Comparison of ENCODE assay signal across 2 cellular contexts in genomic region chr6:139028242-139028657, GRCh38.
TF ChIP-seq lines count a peak whose summit lies in the region.

No MANE protein-coding gene starts in this region.

TF ChIP-seq in A549, 52 proteins besides CTCF, POLR2A, EP300 and RAD21:
- no peak for TF ChIP-seq SMC3 (IDR thresholded peaks at IDR 0.05)
- TF ChIP-seq EHF (CRISPR knock-in tag; IDR thresholded peaks at IDR 0.05) = no peak
- TF ChIP-seq KDM1A (IDR thresholded peaks at IDR 0.05; ENCODE audit: low read depth) = no peak
- TF ChIP-seq RFX5 (IDR thresholded peaks at IDR 0.05) = no peak
- no peak for TF ChIP-seq HOXA7 (CRISPR knock-in tag; IDR thresholded peaks at IDR 0.05)
- TF ChIP-seq, protein P1, sequence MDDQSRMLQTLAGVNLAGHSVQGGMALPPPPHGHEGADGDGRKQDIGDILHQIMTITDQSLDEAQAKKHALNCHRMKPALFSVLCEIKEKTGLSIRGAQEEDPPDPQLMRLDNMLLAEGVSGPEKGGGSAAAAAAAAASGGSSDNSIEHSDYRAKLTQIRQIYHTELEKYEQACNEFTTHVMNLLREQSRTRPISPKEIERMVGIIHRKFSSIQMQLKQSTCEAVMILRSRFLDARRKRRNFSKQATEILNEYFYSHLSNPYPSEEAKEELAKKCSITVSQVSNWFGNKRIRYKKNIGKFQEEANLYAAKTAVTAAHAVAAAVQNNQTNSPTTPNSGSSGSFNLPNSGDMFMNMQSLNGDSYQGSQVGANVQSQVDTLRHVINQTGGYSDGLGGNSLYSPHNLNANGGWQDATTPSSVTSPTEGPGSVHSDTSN (IDR thresholded peaks at IDR 0.05) = no peak
- TF ChIP-seq, protein P2, sequence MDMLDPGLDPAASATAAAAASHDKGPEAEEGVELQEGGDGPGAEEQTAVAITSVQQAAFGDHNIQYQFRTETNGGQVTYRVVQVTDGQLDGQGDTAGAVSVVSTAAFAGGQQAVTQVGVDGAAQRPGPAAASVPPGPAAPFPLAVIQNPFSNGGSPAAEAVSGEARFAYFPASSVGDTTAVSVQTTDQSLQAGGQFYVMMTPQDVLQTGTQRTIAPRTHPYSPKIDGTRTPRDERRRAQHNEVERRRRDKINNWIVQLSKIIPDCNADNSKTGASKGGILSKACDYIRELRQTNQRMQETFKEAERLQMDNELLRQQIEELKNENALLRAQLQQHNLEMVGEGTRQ (IDR thresholded peaks at IDR 0.05) = no peak
- no peak for TF ChIP-seq HEYL (CRISPR knock-in tag; IDR thresholded peaks at IDR 0.05)
- no peak for TF ChIP-seq PHF8 (IDR thresholded peaks at IDR 0.05; ENCODE audit: borderline replicate concordance, low read depth)
- TF ChIP-seq CHD4 (IDR thresholded peaks at IDR 0.05; ENCODE audit: borderline replicate concordance) = no peak
- no peak for TF ChIP-seq HOXB13 (CRISPR knock-in tag; IDR thresholded peaks at IDR 0.05; ENCODE audit: low read depth)
- no peak for TF ChIP-seq JUNB (IDR thresholded peaks at IDR 0.05)
- TF ChIP-seq HDAC2 (IDR thresholded peaks at IDR 0.05) = no peak
- TF ChIP-seq, protein P3, sequence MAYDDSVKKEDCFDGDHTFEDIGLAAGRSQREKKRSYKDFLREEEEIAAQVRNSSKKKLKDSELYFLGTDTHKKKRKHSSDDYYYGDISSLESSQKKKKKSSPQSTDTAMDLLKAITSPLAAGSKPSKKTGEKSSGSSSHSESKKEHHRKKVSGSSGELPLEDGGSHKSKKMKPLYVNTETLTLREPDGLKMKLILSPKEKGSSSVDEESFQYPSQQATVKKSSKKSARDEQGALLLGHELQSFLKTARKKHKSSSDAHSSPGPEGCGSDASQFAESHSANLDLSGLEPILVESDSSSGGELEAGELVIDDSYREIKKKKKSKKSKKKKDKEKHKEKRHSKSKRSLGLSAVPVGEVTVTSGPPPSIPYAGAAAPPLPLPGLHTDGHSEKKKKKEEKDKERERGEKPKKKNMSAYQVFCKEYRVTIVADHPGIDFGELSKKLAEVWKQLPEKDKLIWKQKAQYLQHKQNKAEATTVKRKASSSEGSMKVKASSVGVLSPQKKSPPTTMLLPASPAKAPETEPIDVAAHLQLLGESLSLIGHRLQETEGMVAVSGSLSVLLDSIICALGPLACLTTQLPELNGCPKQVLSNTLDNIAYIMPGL (CRISPR knock-in tag; IDR thresholded peaks at IDR 0.05; ENCODE audit: borderline replicate concordance) = no peak
- no peak for TF ChIP-seq ZFP36 (IDR thresholded peaks at IDR 0.05; ENCODE audit: borderline replicate concordance, partially characterized antibody)
- no peak for TF ChIP-seq SREBF2 (IDR thresholded peaks at IDR 0.05)
TF ChIP-seq in A549: peak in this region for 0.

TF ChIP-seq in HepG2, 621 proteins besides CTCF, POLR2A, EP300 and RAD21:
- TF ChIP-seq ZNF615 (CRISPR knock-in tag; IDR thresholded peaks at IDR 0.05; ENCODE audit: borderline replicate concordance) (no peak), RERE (CRISPR knock-in tag; IDR thresholded peaks at IDR 0.05; ENCODE audit: low read depth) (no peak), ZNF564 (CRISPR knock-in tag; IDR thresholded peaks at IDR 0.05) (0 out of 2 replicates have a peak, but pooled peaks have one; percentile 12), GLI4 (CRISPR knock-in tag; IDR thresholded peaks at IDR 0.05; ENCODE audit: borderline replicate concordance) (no peak), BRD4 (CRISPR knock-in tag; IDR thresholded peaks at IDR 0.05) (no peak), ZNF343 (CRISPR knock-in tag; IDR thresholded peaks at IDR 0.05) (no peak), KLF16 (CRISPR knock-in tag; IDR thresholded peaks at IDR 0.05) (no peak), ZNF337 (CRISPR knock-in tag; IDR thresholded peaks at IDR 0.05; ENCODE audit: borderline replicate concordance, low read depth) (peak; percentile 46; the same call in 1 of the 2 replicates), ZNF605 (CRISPR knock-in tag; IDR thresholded peaks at IDR 0.05) (0 out of 2 replicates have a peak, but pooled peaks have one; percentile 24)
- TF ChIP-seq, protein P4, sequence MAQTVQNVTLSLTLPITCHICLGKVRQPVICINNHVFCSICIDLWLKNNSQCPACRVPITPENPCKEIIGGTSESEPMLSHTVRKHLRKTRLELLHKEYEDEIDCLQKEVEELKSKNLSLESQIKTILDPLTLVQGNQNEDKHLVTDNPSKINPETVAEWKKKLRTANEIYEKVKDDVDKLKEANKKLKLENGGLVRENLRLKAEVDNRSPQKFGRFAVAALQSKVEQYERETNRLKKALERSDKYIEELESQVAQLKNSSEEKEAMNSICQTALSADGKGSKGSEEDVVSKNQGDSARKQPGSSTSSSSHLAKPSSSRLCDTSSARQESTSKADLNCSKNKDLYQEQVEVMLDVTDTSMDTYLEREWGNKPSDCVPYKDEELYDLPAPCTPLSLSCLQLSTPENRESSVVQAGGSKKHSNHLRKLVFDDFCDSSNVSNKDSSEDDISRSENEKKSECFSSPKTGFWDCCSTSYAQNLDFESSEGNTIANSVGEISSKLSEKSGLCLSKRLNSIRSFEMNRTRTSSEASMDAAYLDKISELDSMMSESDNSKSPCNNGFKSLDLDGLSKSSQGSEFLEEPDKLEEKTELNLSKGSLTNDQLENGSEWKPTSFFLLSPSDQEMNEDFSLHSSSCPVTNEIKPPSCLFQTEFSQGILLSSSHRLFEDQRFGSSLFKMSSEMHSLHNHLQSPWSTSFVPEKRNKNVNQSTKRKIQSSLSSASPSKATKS (CRISPR knock-in tag; IDR thresholded peaks at IDR 0.05) = no peak
- TF ChIP-seq, protein P5, sequence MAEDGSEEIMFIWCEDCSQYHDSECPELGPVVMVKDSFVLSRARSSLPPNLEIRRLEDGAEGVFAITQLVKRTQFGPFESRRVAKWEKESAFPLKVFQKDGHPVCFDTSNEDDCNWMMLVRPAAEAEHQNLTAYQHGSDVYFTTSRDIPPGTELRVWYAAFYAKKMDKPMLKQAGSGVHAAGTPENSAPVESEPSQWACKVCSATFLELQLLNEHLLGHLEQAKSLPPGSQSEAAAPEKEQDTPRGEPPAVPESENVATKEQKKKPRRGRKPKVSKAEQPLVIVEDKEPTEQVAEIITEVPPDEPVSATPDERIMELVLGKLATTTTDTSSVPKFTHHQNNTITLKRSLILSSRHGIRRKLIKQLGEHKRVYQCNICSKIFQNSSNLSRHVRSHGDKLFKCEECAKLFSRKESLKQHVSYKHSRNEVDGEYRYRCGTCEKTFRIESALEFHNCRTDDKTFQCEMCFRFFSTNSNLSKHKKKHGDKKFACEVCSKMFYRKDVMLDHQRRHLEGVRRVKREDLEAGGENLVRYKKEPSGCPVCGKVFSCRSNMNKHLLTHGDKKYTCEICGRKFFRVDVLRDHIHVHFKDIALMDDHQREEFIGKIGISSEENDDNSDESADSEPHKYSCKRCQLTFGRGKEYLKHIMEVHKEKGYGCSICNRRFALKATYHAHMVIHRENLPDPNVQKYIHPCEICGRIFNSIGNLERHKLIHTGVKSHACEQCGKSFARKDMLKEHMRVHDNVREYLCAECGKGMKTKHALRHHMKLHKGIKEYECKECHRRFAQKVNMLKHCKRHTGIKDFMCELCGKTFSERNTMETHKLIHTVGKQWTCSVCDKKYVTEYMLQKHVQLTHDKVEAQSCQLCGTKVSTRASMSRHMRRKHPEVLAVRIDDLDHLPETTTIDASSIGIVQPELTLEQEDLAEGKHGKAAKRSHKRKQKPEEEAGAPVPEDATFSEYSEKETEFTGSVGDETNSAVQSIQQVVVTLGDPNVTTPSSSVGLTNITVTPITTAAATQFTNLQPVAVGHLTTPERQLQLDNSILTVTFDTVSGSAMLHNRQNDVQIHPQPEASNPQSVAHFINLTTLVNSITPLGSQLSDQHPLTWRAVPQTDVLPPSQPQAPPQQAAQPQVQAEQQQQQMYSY (CRISPR knock-in tag; IDR thresholded peaks at IDR 0.05) = no peak
TF ChIP-seq in HepG2: peak in this region for 3.
